In genomic region chr9:136847827-136848392, GRCh38 we compare ENCODE assay signal across 1 cellular context.
TF ChIP-seq lines count a peak whose summit lies in the region.

No MANE protein-coding gene starts in this region.

TF ChIP-seq in HepG2, 621 proteins besides CTCF, POLR2A, EP300 and RAD21 (continued from another document):
- TF ChIP-seq ZNF281 (CRISPR knock-in tag; IDR thresholded peaks at IDR 0.05; ENCODE audit: borderline replicate concordance) (peak; percentile 31; the same call in 1 of the 2 replicates), ZNF597 (CRISPR knock-in tag; IDR thresholded peaks at IDR 0.05) (no peak), HCFC1 (IDR thresholded peaks at IDR 0.05; ENCODE audit: low read depth, low read length) (no peak), KDM5B (CRISPR knock-in tag; IDR thresholded peaks at IDR 0.05; ENCODE audit: borderline replicate concordance) (peak; percentile 60; the same call in 1 of the 2 replicates), SPEN (CRISPR knock-in tag; IDR thresholded peaks at IDR 0.05; ENCODE audit: low read depth) (no peak), AGO1 (IDR thresholded peaks at IDR 0.05; ENCODE audit: low read depth, low read length, poor library complexity, severe bottlenecking) (peak; percentile 99), ELK4 (CRISPR knock-in tag; IDR thresholded peaks at IDR 0.05; ENCODE audit: borderline replicate concordance) (no peak), TGIF2 (CRISPR knock-in tag; IDR thresholded peaks at IDR 0.05) (peak; percentile 23; the same call in 1 of the 2 replicates), ZFP36L1 (CRISPR knock-in tag; IDR thresholded peaks at IDR 0.05) (peak; percentile 40), ZBTB44 (CRISPR knock-in tag; IDR thresholded peaks at IDR 0.05) (no peak), MED13 (CRISPR knock-in tag; IDR thresholded peaks at IDR 0.05) (peak; percentile 34; the same call in 1 of the 2 replicates), SP1 (IDR thresholded peaks at IDR 0.05) (no peak), SP1 (CRISPR knock-in tag; IDR thresholded peaks at IDR 0.05) (peak; percentile 64), ZNF251 (CRISPR knock-in tag; IDR thresholded peaks at IDR 0.05) (no peak), ZFP90 (CRISPR knock-in tag; IDR thresholded peaks at IDR 0.05; ENCODE audit: borderline replicate concordance) (0 out of 2 replicates have a peak, but pooled peaks have one; percentile 20), ZNF704 (CRISPR knock-in tag; IDR thresholded peaks at IDR 0.05; ENCODE audit: borderline replicate concordance) (peak; percentile 84), AHR (CRISPR knock-in tag; IDR thresholded peaks at IDR 0.05) (no peak), ZNF567 (CRISPR knock-in tag; IDR thresholded peaks at IDR 0.05; ENCODE audit: borderline replicate concordance) (peak; percentile 76; the same call in 1 of the 2 replicates), KDM2A (CRISPR knock-in tag; IDR thresholded peaks at IDR 0.05; ENCODE audit: borderline replicate concordance, low read depth) (peak; percentile 94), RXRB (CRISPR knock-in tag; IDR thresholded peaks at IDR 0.05; ENCODE audit: borderline replicate concordance) (peak; percentile 8; the same call in 1 of the 2 replicates), MZF1 (CRISPR knock-in tag; IDR thresholded peaks at IDR 0.05; ENCODE audit: borderline replicate concordance) (peak; percentile 66; the same call in 1 of the 2 replicates), SUZ12 (IDR thresholded peaks at IDR 0.05; ENCODE audit: low read depth, low read length) (no peak), BCL6 (CRISPR knock-in tag; IDR thresholded peaks at IDR 0.05) (peak; percentile 45; the same call in 1 of the 2 replicates), REPIN1 (CRISPR knock-in tag; IDR thresholded peaks at IDR 0.05; ENCODE audit: borderline replicate concordance, low read depth) (peak; percentile 35; the same call in 1 of the 2 replicates), PHB2 (IDR thresholded peaks at IDR 0.05; ENCODE audit: partially characterized antibody) (no peak), ZBTB25 (CRISPR knock-in tag; IDR thresholded peaks at IDR 0.05) (peak; percentile 29; the same call in 1 of the 2 replicates), ZNF576 (CRISPR knock-in tag; IDR thresholded peaks at IDR 0.05) (0 out of 2 replicates have a peak, but pooled peaks have one; percentile 4), ZNF503 (CRISPR knock-in tag; IDR thresholded peaks at IDR 0.05) (peak; percentile 58; the same call in 1 of the 2 replicates), ZKSCAN1 (IDR thresholded peaks at IDR 0.05; ENCODE audit: low read length) (no peak)
